In the genomic region with DNA sequence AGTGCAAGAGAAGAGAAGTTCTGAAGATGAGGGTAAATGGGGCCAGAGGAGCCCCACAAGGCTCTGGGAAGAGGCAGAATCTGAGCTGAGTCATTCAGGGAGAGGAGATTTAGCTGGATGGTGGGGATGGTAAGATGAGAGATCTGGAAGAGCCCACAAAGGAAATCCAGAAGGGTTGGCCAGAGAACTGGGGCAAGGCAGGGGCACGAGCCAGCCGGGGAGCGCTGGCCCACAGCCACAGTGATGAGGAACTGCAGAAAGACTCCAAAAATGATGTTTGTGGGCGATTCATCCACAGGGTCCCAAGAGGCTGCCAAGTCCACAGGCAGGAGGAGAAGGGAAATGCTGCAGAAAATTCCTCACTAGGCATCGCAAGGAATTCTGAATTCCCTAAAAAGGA, we compare ENCODE assay signal across 28 cellular contexts.
A peak's percentile ranks its signal among the peaks of the same experiment; 100 is the strongest.
DNase-seq lines count a peak whose midpoint lies in the region; ATAC-seq, FAIRE-seq and TF ChIP-seq lines count a peak whose summit lies in the region.
"Had no signal": no experiment of that assay in that cellular context is flagged by ENCODE, and none has a peak within 500 bp of the region (broad histone marks: within the 10 kb centered on the region; RNA-seq: fewer than 3 reads in every experiment).

No MANE protein-coding gene starts in this region.

- H3K27me3 Mint-ChIP-seq in astrocyte (ENCODE audit: low read depth, unreplicated experiment) = peaks cover 62% of the 10 kb centered on the region
- peaks cover 46% of the 10 kb centered on the region for H3K27me3 Mint-ChIP-seq in chondrocyte (ENCODE audit: low read depth)

- H3K4me1 Mint-ChIP-seq in astrocyte (ENCODE audit: low read depth, unreplicated experiment) (peaks cover 4% of the 10 kb centered on the region), chondrocyte (ENCODE audit: low read depth) (peaks cover 6% of the 10 kb centered on the region)
- H3K4me1 Mint-ChIP-seq: activated naive CD4-positive, alpha-beta T cell treated with anti-CD3 and anti-CD28 coated beads, Interleukin-2, amount 50 U/mL, for 24 hours; CD8-positive, alpha-beta memory T cell; naive thymus-derived CD8-positive, alpha-beta T cell; stimulated activated naive B cell treated with anti-CD40 and anti-IgM and Interleukin-4, amounts not matched to agents 10 μg/mL and 1 μg/mL and 100 μg/mL, for 72 hours had no signal

- ATAC-seq in foreskin keratinocyte (no peak), HG02981 (IDR thresholded peaks at IDR 0.05; ENCODE audit: unreplicated experiment) (no peak)
- ATAC-seq: GM12878; naive thymus-derived CD8-positive, alpha-beta T cell; stimulated activated naive B cell treated with anti-CD40 and anti-IgM and Interleukin-4, amounts not matched to agents 10 μg/mL and 1 μg/mL and 100 μg/mL, for 72 hours had no signal

- no peaks in the 10 kb centered on the region for H3K36me3 ChIP-seq in astrocyte (ENCODE audit: insufficient read depth, low read length)
- H3K36me3 ChIP-seq: esophagus squamous epithelium, tibial nerve had no signal

- FAIRE-seq in astrocyte (lab: Jason Lieb, UNC) = no peak
- FAIRE-seq: GM12878, H1 had no signal

- H3K27me3 ChIP-seq in astrocyte (ENCODE audit: insufficient read depth, low read length) (peaks cover 30% of the 10 kb centered on the region), layer of hippocampus (ENCODE audit: control insufficient read depth, insufficient read depth, low read length) (no peaks in the 10 kb centered on the region), foreskin keratinocyte (peaks cover 8% of the 10 kb centered on the region)
- H3K27me3 ChIP-seq: tibial nerve had no signal

- peak; percentile 35 for DNase-seq in GM04503 (ENCODE audit: low read depth)
- DNase-seq in astrocyte (ENCODE audit: low read depth) = peak; percentile 85
- DNase-seq in stromal cell of bone marrow (ENCODE audit: low read depth) = peak; percentile 93
- DNase-seq in foreskin keratinocyte = no peak
- no peak for DNase-seq in chondrocyte (ENCODE audit: low spot score)
- DNase-seq in LoVo (ENCODE audit: low spot score) = no peak
- DNase-seq: activated CD4-positive, alpha-beta T cell treated with anti-CD3 and anti-CD28 coated beads, Interleukin-2, amount 50 U/mL, for 1 hour; aorta; CD8-positive, alpha-beta memory T cell; DMS153; esophagus squamous epithelium; IMR-90; mesendoderm; naive thymus-derived CD8-positive, alpha-beta T cell; NCI-H1436; NCI-H510A; NK-92 treated with Interleukin-12 subunit alpha and Interleukin-12 subunit beta, amount 100 ng/mL, for 24 hours; stimulated activated CD4-positive, alpha-beta T cell treated with anti-CD3 and anti-CD28 coated beads, Interleukin-1b, Interleukin-23, amount 100 ng/mL, for 48 hours; stimulated activated naive B cell treated with anti-CD40 and anti-IgM and Interleukin-4, amounts not matched to agents 10 μg/mL and 1 μg/mL and 100 μg/mL, for 72 hours had no signal

- no peaks in the 10 kb centered on the region for H3K9me3 ChIP-seq in astrocyte (ENCODE audit: insufficient read depth, low read depth, low read length)
- H3K9me3 ChIP-seq: esophagus squamous epithelium, tibial nerve had no signal

- H3K27ac Mint-ChIP-seq in astrocyte (ENCODE audit: unreplicated experiment) (no peak overlapping the region), chondrocyte (ENCODE audit: unreplicated experiment) (no peak overlapping the region)
- H3K27ac Mint-ChIP-seq: activated naive CD4-positive, alpha-beta T cell treated with anti-CD3 and anti-CD28 coated beads, Interleukin-2, amount 50 U/mL, for 24 hours; naive thymus-derived CD8-positive, alpha-beta T cell; progenitor cell of endocrine pancreas had no signal

- H3K27ac ChIP-seq in astrocyte (ENCODE audit: low read depth, low read length) (no peak overlapping the region), layer of hippocampus (ENCODE audit: low read depth, low read length) (peak overlapping the region; percentile 46), foreskin keratinocyte (no peak overlapping the region)
- H3K27ac ChIP-seq: esophagus squamous epithelium, SK-N-MC, skin epidermis, tibial nerve had no signal

- H2AFZ ChIP-seq in astrocyte (ENCODE audit: low read depth, low read length) = no peak overlapping the region

- no peaks in the 10 kb centered on the region for H4K20me1 ChIP-seq in astrocyte (ENCODE audit: insufficient read depth, low read length)

- H3K4me3 Mint-ChIP-seq in astrocyte (ENCODE audit: unreplicated experiment) = no peak overlapping the region
- no peak overlapping the region for H3K4me3 Mint-ChIP-seq in chondrocyte (ENCODE audit: unreplicated experiment)
- H3K4me3 Mint-ChIP-seq: activated naive CD4-positive, alpha-beta T cell treated with anti-CD3 and anti-CD28 coated beads, Interleukin-2, amount 50 U/mL, for 24 hours; CD8-positive, alpha-beta memory T cell; naive thymus-derived CD8-positive, alpha-beta T cell; stimulated activated naive B cell treated with anti-CD40 and anti-IgM and Interleukin-4, amounts not matched to agents 10 μg/mL and 1 μg/mL and 100 μg/mL, for 72 hours had no signal

- H3K4me1 ChIP-seq in astrocyte (ENCODE audit: insufficient read depth, low read length) (peaks cover 6% of the 10 kb centered on the region), foreskin keratinocyte (no peaks in the 10 kb centered on the region)
- H3K4me1 ChIP-seq: esophagus squamous epithelium, tibial nerve had no signal

- H3K36me3 Mint-ChIP-seq in astrocyte (ENCODE audit: low read depth, unreplicated experiment) = no peaks in the 10 kb centered on the region
- no peaks in the 10 kb centered on the region for H3K36me3 Mint-ChIP-seq in chondrocyte (ENCODE audit: low read depth)
- H3K36me3 Mint-ChIP-seq: activated naive CD4-positive, alpha-beta T cell treated with anti-CD3 and anti-CD28 coated beads, Interleukin-2, amount 50 U/mL, for 24 hours; CD8-positive, alpha-beta memory T cell; naive thymus-derived CD8-positive, alpha-beta T cell; stimulated activated naive B cell treated with anti-CD40 and anti-IgM and Interleukin-4, amounts not matched to agents 10 μg/mL and 1 μg/mL and 100 μg/mL, for 72 hours had no signal

- H3K79me2 ChIP-seq in astrocyte (ENCODE audit: insufficient read depth, low read length) = no peaks in the 10 kb centered on the region

- peak overlapping the region; percentile 53 for H3K4me2 ChIP-seq in astrocyte (ENCODE audit: low read length)

- no peaks in the 10 kb centered on the region for H3K9me3 Mint-ChIP-seq in astrocyte (ENCODE audit: unreplicated experiment)
- no peaks in the 10 kb centered on the region for H3K9me3 Mint-ChIP-seq in chondrocyte (ENCODE audit: low read depth)
- H3K9me3 Mint-ChIP-seq: activated naive CD4-positive, alpha-beta T cell treated with anti-CD3 and anti-CD28 coated beads, Interleukin-2, amount 50 U/mL, for 24 hours; CD8-positive, alpha-beta memory T cell; naive thymus-derived CD8-positive, alpha-beta T cell; stimulated activated naive B cell treated with anti-CD40 and anti-IgM and Interleukin-4, amounts not matched to agents 10 μg/mL and 1 μg/mL and 100 μg/mL, for 72 hours had no signal

- H3K4me3 ChIP-seq in astrocyte (ENCODE audit: insufficient read depth, low read depth, low read length) = no peak overlapping the region
- H3K4me3 ChIP-seq: esophagus squamous epithelium, GM12878, SK-N-MC, skin epidermis, tibial nerve had no signal

- TF ChIP-seq CTCF in astrocyte (IDR thresholded peaks at IDR 0.05; ENCODE audit: insufficient read depth, low read depth, low read length) = no peak
- TF ChIP-seq CTCF in foreskin keratinocyte (conservative IDR thresholded peaks at IDR 0.05) = no peak
- no peak for TF ChIP-seq CTCF in chondrocyte (IDR thresholded peaks at IDR 0.05)

- H3K9ac ChIP-seq in astrocyte (ENCODE audit: low read length) = no peak overlapping the region

Comparison
In these comparisons a context has a peak if more than half of its experiments do, and no peak if none do; other contexts are left out.
1. DNase-seq: peak in GM04503 (single experiment), astrocyte (single experiment) and stromal cell of bone marrow (single experiment); none in foreskin keratinocyte (0 of 2), chondrocyte (single experiment) and LoVo (single experiment).